ENCODE assay signal across 22 cellular contexts in genomic region chr5:32413466-32414263, GRCh38. TPM values are rescaled to one million over a fixed set of nuclear protein-coding genes. Genes with fewer than 3 reads are reported as not detected.
DNase-seq lines count a peak whose midpoint lies in the region; ATAC-seq, FAIRE-seq and TF ChIP-seq lines count a peak whose summit lies in the region.
"Had no signal": no experiment of that assay in that cellular context is flagged by ENCODE, and none has a peak within 500 bp of the region (broad histone marks: within the 10 kb centered on the region; RNA-seq: fewer than 3 reads in every experiment).

No MANE protein-coding gene starts in this region.

- no peak for ATAC-seq in activated CD8-positive, alpha-beta memory T cell treated with anti-CD3 and anti-CD28 coated beads, Interleukin-2, amount 10 ng/mL, durations not matched to agents 7 days and 5 days
- no peak for ATAC-seq in GM21515 (IDR thresholded peaks at IDR 0.05; ENCODE audit: unreplicated experiment)
- ATAC-seq: activated T-cell treated with anti-CD3 and anti-CD28 coated beads, Interleukin-2, amount 50 U/mL, for 4 hours; HCT116; stimulated activated naive B cell treated with anti-CD40 and anti-IgM and Interleukin-4, amounts not matched to agents 10 μg/mL and 1 μg/mL and 100 μg/mL, for 72 hours; upper lobe of right lung had no signal

- no peaks in the 10 kb centered on the region for H3K9me3 Mint-ChIP-seq in activated CD8-positive, alpha-beta memory T cell treated with anti-CD3 and anti-CD28 coated beads, Interleukin-2, amount 10 ng/mL, durations not matched to agents 7 days and 5 days (ENCODE audit: low read depth)
- H3K9me3 Mint-ChIP-seq in nephron progenitor cell = no peaks in the 10 kb centered on the region
- H3K9me3 Mint-ChIP-seq: activated CD4-positive, alpha-beta T cell treated with anti-CD3 and anti-CD28 coated beads, Interleukin-2, amount 10 ng/mL, durations not matched to agents 24 days and 14 days; activated T-cell treated with anti-CD3 and anti-CD28 coated beads, Interleukin-2, amount 50 U/mL, for 4 hours; stimulated activated naive B cell treated with anti-CD40 and anti-IgM and Interleukin-4, amounts not matched to agents 10 μg/mL and 1 μg/mL and 100 μg/mL, for 72 hours had no signal

- H4K5ac ChIP-seq in mesendoderm (ENCODE audit: low read length) = no peak overlapping the region

- CTCF ChIA-PET in activated CD8-positive, alpha-beta memory T cell treated with anti-CD3 and anti-CD28 coated beads, Interleukin-2, amount 10 ng/mL, durations not matched to agents 7 days and 5 days (lab: Charles Lee) = interaction anchor here (0.8 to 1.5 kb wide), 2 partner anchors 25 to 182 kb away, joined by 3 read pairs; no protein-coding TSS in a partner anchor

- no peaks in the 10 kb centered on the region for H3K27me3 Mint-ChIP-seq in activated CD8-positive, alpha-beta memory T cell treated with anti-CD3 and anti-CD28 coated beads, Interleukin-2, amount 10 ng/mL, durations not matched to agents 7 days and 5 days
- H3K27me3 Mint-ChIP-seq in nephron progenitor cell (ENCODE audit: low read depth, poor library complexity) = no peaks in the 10 kb centered on the region
- H3K27me3 Mint-ChIP-seq: activated CD4-positive, alpha-beta T cell treated with anti-CD3 and anti-CD28 coated beads, Interleukin-2, amount 10 ng/mL, durations not matched to agents 24 days and 14 days; stimulated activated naive B cell treated with anti-CD40 and anti-IgM and Interleukin-4, amounts not matched to agents 10 μg/mL and 1 μg/mL and 100 μg/mL, for 72 hours had no signal

- DNase-seq in activated CD8-positive, alpha-beta memory T cell treated with anti-CD3 and anti-CD28 coated beads, Interleukin-2, amount 10 ng/mL, durations not matched to agents 7 days and 5 days = no peak
- no peak for DNase-seq in activated CD8-positive, alpha-beta memory T cell treated with anti-CD3 and anti-CD28 coated beads for 24 hours
- DNase-seq in GM12891 (ENCODE audit: insufficient read length, low spot score) (no peak), amniotic epithelial cell (ENCODE audit: low read depth) (peak; percentile 21), mesendoderm (peak; percentile 51), nephron progenitor cell (no peak), glomerular visceral epithelial cell (ENCODE audit: extremely low spot score) (no peak)
- DNase-seq: activated CD4-positive, alpha-beta T cell treated with anti-CD3 and anti-CD28 coated beads, Interleukin-2, amount 10 ng/mL, durations not matched to agents 24 days and 14 days; activated T-cell treated with anti-CD3 and anti-CD28 coated beads, Interleukin-2, amount 50 U/mL, for 4 hours; adrenal gland; Calu3; colonic mucosa; GDM1; islet precursor cell; NCI-H2107; NCI-H774; SHP77 treated with DMSO at 0.1 percent for 48 hours; stimulated activated naive B cell treated with anti-CD40 and anti-IgM and Interleukin-4, amounts not matched to agents 10 μg/mL and 1 μg/mL and 100 μg/mL, for 72 hours; upper lobe of right lung had no signal

- H3K4me2 ChIP-seq in mesendoderm (ENCODE audit: low read length) = no peak overlapping the region

- H2BK15ac ChIP-seq in mesendoderm (replicated peaks; ENCODE audit: low read depth) = no peak overlapping the region

- H3K23ac ChIP-seq in mesendoderm (ENCODE audit: low read length) = no peak overlapping the region

- H3K9ac ChIP-seq in mesendoderm (ENCODE audit: low read length) = no peak overlapping the region

- WGBS in mesendoderm (ENCODE audit: extremely low coverage, insufficient coverage, low lambda C conversion rate) = no CpG with 5 or more reads among the region's 3 CpGs

- H3K27ac ChIP-seq in mesendoderm (ENCODE audit: low read depth, low read length) = no peak overlapping the region
- H3K27ac ChIP-seq: colonic mucosa, epithelial cell of prostate, upper lobe of right lung had no signal

- no peak overlapping the region for H4K8ac ChIP-seq in mesendoderm (ENCODE audit: low read depth, low read length)

- no peak for TF ChIP-seq CTCF in nephron progenitor cell (IDR thresholded peaks at IDR 0.05)

- peaks cover 4% of the 10 kb centered on the region for H3K4me1 Mint-ChIP-seq in activated CD8-positive, alpha-beta memory T cell treated with anti-CD3 and anti-CD28 coated beads, Interleukin-2, amount 10 ng/mL, durations not matched to agents 7 days and 5 days
- H3K4me1 Mint-ChIP-seq in nephron progenitor cell = no peaks in the 10 kb centered on the region

- H3K27me3 ChIP-seq in mesendoderm (ENCODE audit: insufficient read depth, low read length, poor library complexity) = no peaks in the 10 kb centered on the region
- H3K27me3 ChIP-seq: adrenal gland, colonic mucosa, upper lobe of right lung had no signal

- H3K36me3 ChIP-seq in mesendoderm (ENCODE audit: control insufficient read depth, insufficient read depth, low read length) = peaks cover 1% of the 10 kb centered on the region
- H3K36me3 ChIP-seq: colonic mucosa had no signal

- H3K27ac Mint-ChIP-seq in activated CD8-positive, alpha-beta memory T cell treated with anti-CD3 and anti-CD28 coated beads, Interleukin-2, amount 10 ng/mL, durations not matched to agents 7 days and 5 days = peak overlapping the region; percentile 7
- no peak overlapping the region for H3K27ac Mint-ChIP-seq in nephron progenitor cell
- H3K27ac Mint-ChIP-seq: activated CD4-positive, alpha-beta T cell treated with anti-CD3 and anti-CD28 coated beads, Interleukin-2, amount 10 ng/mL, durations not matched to agents 24 days and 14 days; stimulated activated naive B cell treated with anti-CD40 and anti-IgM and Interleukin-4, amounts not matched to agents 10 μg/mL and 1 μg/mL and 100 μg/mL, for 72 hours had no signal

- H3K79me1 ChIP-seq in mesendoderm (ENCODE audit: low read length) = peaks cover 2% of the 10 kb centered on the region

- no peak overlapping the region for H3K4ac ChIP-seq in mesendoderm (ENCODE audit: low read depth, low read length)

- H3K79me2 ChIP-seq in mesendoderm (ENCODE audit: control insufficient read depth, insufficient read depth, low read length) = no peaks in the 10 kb centered on the region

- H2BK120ac ChIP-seq in mesendoderm (ENCODE audit: low read depth, low read length) = no peak overlapping the region

- H3K4me1 ChIP-seq in mesendoderm (ENCODE audit: control insufficient read depth, low read depth, low read length) = no peaks in the 10 kb centered on the region
- H3K4me1 ChIP-seq: colonic mucosa, upper lobe of right lung had no signal

- H2AK5ac ChIP-seq in mesendoderm (ENCODE audit: low read length) = no peak overlapping the region

- no peak overlapping the region for H3K4me3 Mint-ChIP-seq in activated CD8-positive, alpha-beta memory T cell treated with anti-CD3 and anti-CD28 coated beads, Interleukin-2, amount 10 ng/mL, durations not matched to agents 7 days and 5 days
- no peak overlapping the region for H3K4me3 Mint-ChIP-seq in nephron progenitor cell
- H3K4me3 Mint-ChIP-seq: activated CD4-positive, alpha-beta T cell treated with anti-CD3 and anti-CD28 coated beads, Interleukin-2, amount 10 ng/mL, durations not matched to agents 24 days and 14 days; activated T-cell treated with anti-CD3 and anti-CD28 coated beads, Interleukin-2, amount 50 U/mL, for 4 hours; stimulated activated naive B cell treated with anti-CD40 and anti-IgM and Interleukin-4, amounts not matched to agents 10 μg/mL and 1 μg/mL and 100 μg/mL, for 72 hours had no signal

- peaks cover 50% of the 10 kb centered on the region for H3K36me3 Mint-ChIP-seq in activated CD8-positive, alpha-beta memory T cell treated with anti-CD3 and anti-CD28 coated beads, Interleukin-2, amount 10 ng/mL, durations not matched to agents 7 days and 5 days
- peaks cover 72% of the 10 kb centered on the region for H3K36me3 Mint-ChIP-seq in nephron progenitor cell (ENCODE audit: low read depth)

- H3K56ac ChIP-seq in mesendoderm (ENCODE audit: low read length) = no peak overlapping the region

- no peak for TF ChIP-seq POLR2A in GM12891 (IDR thresholded peaks at IDR 0.05; ENCODE audit: low read depth, low read length)

- FAIRE-seq in GM12891 (lab: Jason Lieb, UNC) = peak; percentile 23

- no peak overlapping the region for H3K4me3 ChIP-seq in mesendoderm (ENCODE audit: low read length)
- H3K4me3 ChIP-seq: adrenal gland, colonic mucosa, upper lobe of right lung had no signal

- no peak overlapping the region for H3K18ac ChIP-seq in mesendoderm (ENCODE audit: low read length)

- H2BK5ac ChIP-seq in mesendoderm (ENCODE audit: low read length) = no peak overlapping the region

TF ChIP-seq in GM12891, 5 proteins besides CTCF, POLR2A, EP300 and RAD21:
- no peak for TF ChIP-seq POU2F2 (IDR thresholded peaks at IDR 0.05; ENCODE audit: low read depth, low read length)
- no peak for TF ChIP-seq PAX5 (IDR thresholded peaks at IDR 0.05; ENCODE audit: insufficient read depth, low read length, severe bottlenecking)

RNA-seq across cellular contexts. Expression of gene ZFR, which starts 30.9 kb away (rescaled TPM):
- 10 to 100 TPM; 39.8 to 56.0 TPM for total RNA-seq in activated CD8-positive, alpha-beta memory T cell treated with anti-CD3 and anti-CD28 coated beads, Interleukin-2, amount 10 ng/mL, durations not matched to agents 7 days and 5 days
- polyA plus RNA-seq in GM12891 (2012; ENCODE audit: low read depth, missing spikeins) = 29.4 TPM
- polyA plus RNA-seq in mesendoderm (2013, experiment 1 of 2) = 73.2 TPM
- polyA plus RNA-seq in mesendoderm (2013, experiment 2 of 2) = 69.8 TPM

Comparison
In these comparisons a context has a peak if more than half of its experiments do, and no peak if none do; other contexts are left out.
1. DNase-seq: peak in amniotic epithelial cell (single experiment) and mesendoderm (single experiment); none in activated CD8-positive, alpha-beta memory T cell treated with anti-CD3 and anti-CD28 coated beads, Interleukin-2, amount 10 ng/mL, durations not matched to agents 7 days and 5 days (single experiment), activated CD8-positive, alpha-beta memory T cell treated with anti-CD3 and anti-CD28 coated beads for 24 hours (single experiment), GM12891 (single experiment), nephron progenitor cell (single experiment) and glomerular visceral epithelial cell (single experiment).